ENCODE assay signal across 25 cellular contexts in the genomic region with DNA sequence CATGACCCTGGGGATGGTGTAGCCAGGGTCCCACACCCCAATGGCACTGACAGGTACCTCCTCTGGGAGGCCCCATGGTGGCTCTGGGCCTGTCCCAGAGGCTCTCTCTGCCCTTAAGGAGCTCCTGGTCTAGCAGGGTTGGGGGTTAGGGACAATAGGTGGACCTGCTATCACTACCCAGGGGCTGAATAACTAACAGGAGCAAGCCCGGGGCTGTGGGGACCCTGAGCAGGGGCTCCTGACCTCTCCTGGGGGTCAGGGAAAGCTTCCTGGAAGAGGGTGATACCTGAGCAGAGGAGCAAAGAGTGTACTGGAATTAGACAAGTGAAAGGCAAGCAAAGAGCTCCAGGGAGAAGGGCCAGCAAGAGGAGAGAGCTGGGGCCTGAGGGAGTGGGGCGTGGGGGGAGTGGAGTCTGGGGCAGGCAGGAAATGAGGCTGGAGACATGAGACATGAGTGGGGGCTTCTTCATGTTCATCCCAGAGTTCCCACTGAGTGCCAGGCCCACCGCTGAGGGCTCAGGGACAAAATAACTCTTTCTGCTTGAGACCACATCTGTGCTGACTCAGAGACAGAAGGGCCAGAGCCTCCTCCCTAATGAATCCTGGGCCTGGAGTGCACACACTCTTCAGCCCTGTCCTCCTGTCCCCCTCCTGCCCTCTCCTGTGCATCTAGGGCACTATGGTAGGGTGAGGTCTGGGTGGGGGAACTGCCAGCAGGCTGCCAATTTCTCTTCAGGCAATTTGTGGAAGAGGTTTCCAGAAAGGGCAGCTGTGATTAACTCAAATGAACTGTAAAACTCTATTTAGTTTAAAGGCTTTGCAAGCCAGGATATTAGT.
DNase-seq lines count a peak whose midpoint lies in the region; TF ChIP-seq lines count a peak whose summit lies in the region.
"Had no signal": no experiment of that assay in that cellular context is flagged by ENCODE, and none has a peak within 500 bp of the region (broad histone marks: within the 10 kb centered on the region; RNA-seq: fewer than 3 reads in every experiment).

No MANE protein-coding gene starts in this region.

- H3K4me1 Mint-ChIP-seq in endodermal cell = peaks cover 5% of the 10 kb centered on the region
- H3K4me1 Mint-ChIP-seq: nephron progenitor cell had no signal

- in situ Hi-C loops in G401 (cut with HindIII; ENCODE audit: low sequenced_read_pairs) = no loop called here

- H3K4me1 ChIP-seq in endodermal cell (ENCODE audit: control insufficient read depth, insufficient read depth, low read length) (peaks cover 5% of the 10 kb centered on the region), sigmoid colon (no peaks in the 10 kb centered on the region)
- H3K4me1 ChIP-seq: heart left ventricle had no signal

- H3K36me3 ChIP-seq in endodermal cell (ENCODE audit: control insufficient read depth, insufficient read depth, low read length) (no peaks in the 10 kb centered on the region), sigmoid colon (no peaks in the 10 kb centered on the region)
- H3K36me3 ChIP-seq: heart left ventricle had no signal

- no peaks in the 10 kb centered on the region for H3K9me3 Mint-ChIP-seq in endodermal cell
- H3K9me3 Mint-ChIP-seq: activated T-helper 2 cell treated with anti-CD3 and anti-CD28 coated beads, Interferon-gamma antibody, Interleukin-2, Interleukin-4, amounts not matched to agents 10 μg/mL and 5 μg/mL and 100 μg/mL, durations not matched to agents 14 hours and 24 hours and 36 hours; nephron progenitor cell had no signal

- no peak overlapping the region for H3K4me3 ChIP-seq in endodermal cell (ENCODE audit: low read length)
- no peak overlapping the region for H3K4me3 ChIP-seq in sigmoid colon
- H3K4me3 ChIP-seq: dorsolateral prefrontal cortex, heart left ventricle, mucosa of descending colon, PC-9 had no signal

- WGBS in endodermal cell (ENCODE audit: insufficient coverage in 1 of 2, insufficient read length in 1 of 2), 2 experiments = 73 to 82% methylated on average over 2 to 3 of the region's 3 CpGs
- WGBS in sigmoid colon, 2 donors = 56 to 76% methylated on average over 3 of the region's 3 CpGs

- intact Hi-C loops in sigmoid colon (cut with DNase I) = no loop called here

- DNase-seq in NCI-H2171 treated with DMSO at 0.1 percent for 48 hours (lab: John Stamatoyannopoulos, UW) (peak; percentile 7), NCI-H2171 (lab: John Stamatoyannopoulos, UW) (no peak), NCI-H2227 (lab: John Stamatoyannopoulos, UW; ENCODE audit: unreplicated experiment) (peak; percentile 25), endodermal cell (peak; percentile 20), substantia nigra (lab: John Stamatoyannopoulos, UW) (no peak), sigmoid colon (no peak), G401 (ENCODE audit: low spot score) (no peak), NCI-H526 treated with DMSO at 0.1 percent for 48 hours (lab: John Stamatoyannopoulos, UW) (no peak)
- DNase-seq: activated CD4-positive, alpha-beta T cell treated with anti-CD3 and anti-CD28 coated beads for 48 hours; AML-193; central memory CD4-positive, alpha-beta T cell; DND-41; GOT3; mucosa of descending colon; NCI-H1105 treated with DMSO at 0.1 percent for 48 hours; NCI-H774; nephron progenitor cell; PC-9; posterior cingulate gyrus; stimulated activated CD4-positive, alpha-beta T cell treated with anti-CD3 and anti-CD28 coated beads, Interleukin-1b, Interleukin-23, amount 100 ng/mL, for 48 hours; stimulated activated naive CD4-positive, alpha-beta T cell had no signal

- no peak for TF ChIP-seq POLR2A in sigmoid colon (IDR thresholded peaks at IDR 0.05)

- H3K27me3 Mint-ChIP-seq in endodermal cell (ENCODE audit: insufficient read depth) = peaks cover 4% of the 10 kb centered on the region

- no peak overlapping the region for H3K27ac ChIP-seq in endodermal cell (ENCODE audit: low read depth, low read length)
- peak overlapping the region; percentile 23 for H3K27ac ChIP-seq in substantia nigra (ENCODE audit: low read depth, low read length, poor library complexity, severe bottlenecking)
- H3K27ac ChIP-seq in sigmoid colon = no peak overlapping the region
- H3K27ac ChIP-seq: heart left ventricle, PC-9 had no signal

- H3K36me3 Mint-ChIP-seq in endodermal cell (ENCODE audit: low read depth) = no peaks in the 10 kb centered on the region
- H3K36me3 Mint-ChIP-seq: activated naive CD8-positive, alpha-beta T cell had no signal

- H3K4me3 Mint-ChIP-seq in endodermal cell = no peak overlapping the region
- H3K4me3 Mint-ChIP-seq: activated naive CD8-positive, alpha-beta T cell; nephron progenitor cell had no signal

- H3K27me3 ChIP-seq in endodermal cell (ENCODE audit: control insufficient read depth, insufficient read depth, low read length, poor library complexity, severe bottlenecking) = peaks cover 6% of the 10 kb centered on the region
- H3K27me3 ChIP-seq in sigmoid colon = peaks cover 0 to 11% (median 0%) of the 10 kb centered on the region in 3 donors

- no peak for TF ChIP-seq EP300 in sigmoid colon (IDR thresholded peaks at IDR 0.05)

- H3K9me3 ChIP-seq in endodermal cell (ENCODE audit: control insufficient read depth, low read length) (no peaks in the 10 kb centered on the region), sigmoid colon (no peaks in the 10 kb centered on the region)
- H3K9me3 ChIP-seq: heart left ventricle, mucosa of descending colon had no signal

- no peak overlapping the region for H3K27ac Mint-ChIP-seq in endodermal cell
- H3K27ac Mint-ChIP-seq: activated naive CD8-positive, alpha-beta T cell; activated T-helper 2 cell treated with anti-CD3 and anti-CD28 coated beads, Interferon-gamma antibody, Interleukin-2, Interleukin-4, amounts not matched to agents 10 μg/mL and 5 μg/mL and 100 μg/mL, durations not matched to agents 14 hours and 24 hours and 36 hours; nephron progenitor cell had no signal

- H3K9ac ChIP-seq in endodermal cell (ENCODE audit: extremely low read depth, low read length, poor library complexity, severe bottlenecking) = no peak overlapping the region

- TF ChIP-seq CTCF in endodermal cell (conservative IDR thresholded peaks at IDR 0.05) (no peak), sigmoid colon (IDR thresholded peaks at IDR 0.05) (no peak)

Comparison
In these comparisons a context has a peak if more than half of its experiments do, and no peak if none do; other contexts are left out.
1. DNase-seq: peak in NCI-H2171 treated with DMSO at 0.1 percent for 48 hours (single experiment), NCI-H2227 (single experiment) and endodermal cell (single experiment); none in NCI-H2171 (single experiment), substantia nigra (0 of 49), sigmoid colon (single experiment), G401 (single experiment) and NCI-H526 treated with DMSO at 0.1 percent for 48 hours (single experiment).